In genomic region chr7:120400806-120401455, GRCh38 we compare ENCODE assay signal across 14 cellular contexts.
DNase-seq lines count a peak whose midpoint lies in the region; ATAC-seq and TF ChIP-seq lines count a peak whose summit lies in the region.
"Had no signal": no experiment of that assay in that cellular context is flagged by ENCODE, and none has a peak within 500 bp of the region (broad histone marks: within the 10 kb centered on the region; RNA-seq: fewer than 3 reads in every experiment).

No MANE protein-coding gene starts in this region.

- H3K4me3 Mint-ChIP-seq in endothelial cell (ENCODE audit: unreplicated experiment), result no peak overlapping the region
- H3K4me3 Mint-ChIP-seq: CD14-positive monocyte had no signal

- H3K4me1 Mint-ChIP-seq in endothelial cell (ENCODE audit: unreplicated experiment), result peaks cover 23% of the 10 kb centered on the region
- H3K4me1 Mint-ChIP-seq: CD14-positive monocyte had no signal

- no peaks in the 10 kb centered on the region for H3K9me3 Mint-ChIP-seq in endothelial cell (ENCODE audit: unreplicated experiment)
- H3K9me3 Mint-ChIP-seq: CD14-positive monocyte had no signal

- peak overlapping the region; percentile 61 for H3K27ac Mint-ChIP-seq in endothelial cell (ENCODE audit: unreplicated experiment)
- H3K27ac Mint-ChIP-seq: CD14-positive monocyte had no signal

- DNase-seq in endothelial cell (ENCODE audit: low spot score), result no peak
- no peak for DNase-seq in NCI-H1436 (lab: John Stamatoyannopoulos, UW)
- no peak for DNase-seq in GM10266 (ENCODE audit: extremely low spot score)
- DNase-seq in GM19240 (ENCODE audit: insufficient read length, low spot score), result no peak
- DNase-seq in anterior cingulate cortex (lab: John Stamatoyannopoulos, UW), result no peak
- DNase-seq: activated CD4-positive, CD25-positive, alpha-beta regulatory T cell treated with anti-CD3 and anti-CD28 coated beads, Interleukin-2, amount 50 U/mL, for 72 hours; activated T-cell treated with anti-CD3 and anti-CD28 coated beads, Interleukin-2, amount 50 U/mL, for 48 hours; dermis blood vessel endothelial cell; NCI-H1930; testis had no signal

- H3K36me3 Mint-ChIP-seq in endothelial cell (ENCODE audit: low read depth, unreplicated experiment), result no peaks in the 10 kb centered on the region
- H3K36me3 Mint-ChIP-seq: CD14-positive monocyte had no signal

- TF ChIP-seq CTCF in endothelial cell (IDR thresholded peaks at IDR 0.05; ENCODE audit: unreplicated experiment), result no peak
- no peak for TF ChIP-seq CTCF in GM10266 (IDR thresholded peaks at IDR 0.05; ENCODE audit: control insufficient read depth, insufficient read depth, low read depth, missing control alignments)

- ATAC-seq in GM19043 (IDR thresholded peaks at IDR 0.05; ENCODE audit: low read depth, unreplicated experiment), result peak; percentile 31
- peak; percentile 28 for ATAC-seq in GM21786 (IDR thresholded peaks at IDR 0.05; ENCODE audit: unreplicated experiment)
- ATAC-seq in HG03175 (IDR thresholded peaks at IDR 0.05; ENCODE audit: unreplicated experiment), result peak; percentile 29

- H3K27me3 Mint-ChIP-seq in endothelial cell (ENCODE audit: unreplicated experiment), result no peaks in the 10 kb centered on the region
